Comparison of ENCODE assay signal across 7 cellular contexts in genomic region chr1:116881879-116882520, GRCh38. TPM values are rescaled to one million over a fixed set of nuclear protein-coding genes. Genes with fewer than 3 reads are reported as not detected.
A peak's percentile ranks its signal among the peaks of the same experiment; 100 is the strongest.
DNase-seq lines count a peak whose midpoint lies in the region; ATAC-seq lines count a peak whose summit lies in the region.

No MANE protein-coding gene starts in this region.

- DNase-seq in GM04503 (ENCODE audit: low read depth), result peak; percentile 72
- peak; percentile 47 for DNase-seq in UCSD-AML1 (lab: John Stamatoyannopoulos, UW; ENCODE audit: unreplicated experiment)
- peak; percentile 85 for DNase-seq in posterior vena cava (ENCODE audit: low spot score)
- no peak for DNase-seq in NCI-H187 (lab: John Stamatoyannopoulos, UW)
- DNase-seq in GM19238 (ENCODE audit: insufficient read length, low spot score), result no peak

- ATAC-seq in HG03439 (IDR thresholded peaks at IDR 0.05; ENCODE audit: unreplicated experiment) (peak; percentile 60), esophagus mucosa (peak; percentile 85)

- intact Hi-C loops in posterior vena cava (cut with DNase I), result no loop called here

RNA-seq across cellular contexts. Expression of gene PTGFRN, which starts 27.7 kb away (rescaled TPM):
- total RNA-seq in esophagus mucosa, result 55.1 TPM
- 100 to 1,000 TPM in 1 of 2 donors, 10 to 100 TPM in 1; 99.4 to 153 TPM for total RNA-seq in posterior vena cava

Comparison
In these comparisons a context has a peak if more than half of its experiments do, and no peak if none do; other contexts are left out.
1. DNase-seq: peak in GM04503 (single experiment), UCSD-AML1 (single experiment) and posterior vena cava (single experiment); none in NCI-H187 (0 of 2) and GM19238 (single experiment).